9 cellular contexts compared by ENCODE assay signal in the genomic region with DNA sequence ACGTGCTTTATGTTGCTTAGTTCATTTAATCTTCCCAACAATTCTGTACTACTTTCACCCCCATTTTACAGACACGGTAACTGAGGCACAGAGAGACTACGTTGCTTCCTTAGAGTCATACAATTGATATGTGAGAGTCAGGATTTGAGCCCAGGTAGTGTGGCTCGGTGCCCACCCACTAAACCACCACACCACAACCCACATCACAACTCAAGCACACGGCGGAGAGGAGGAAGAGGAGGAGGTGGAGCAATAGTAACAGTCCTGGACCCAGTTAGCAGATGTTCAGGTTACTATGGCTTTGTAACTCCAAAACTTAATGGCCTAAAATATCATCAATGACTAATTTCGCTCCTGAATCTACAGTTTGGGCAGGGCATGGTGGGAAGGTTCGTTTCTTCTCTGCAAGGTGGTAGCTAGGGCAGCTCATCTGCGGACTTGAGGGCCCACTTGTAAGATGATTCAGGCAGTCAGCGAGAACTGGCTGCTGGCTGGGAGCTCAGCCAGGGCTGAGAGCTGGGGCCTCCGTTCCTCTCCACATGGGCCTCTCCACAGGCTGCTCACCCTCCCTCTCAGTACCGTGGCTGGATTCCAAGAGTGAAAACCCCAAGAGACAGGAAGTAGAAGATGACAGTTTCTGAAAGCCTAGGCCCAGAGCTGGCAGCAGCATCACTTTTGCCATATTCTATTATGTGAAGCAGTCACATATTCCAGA.
DNase-seq lines count a peak whose midpoint lies in the region; ATAC-seq and TF ChIP-seq lines count a peak whose summit lies in the region.
"Had no signal": no experiment of that assay in that cellular context is flagged by ENCODE, and none has a peak within 500 bp of the region (broad histone marks: within the 10 kb centered on the region; RNA-seq: fewer than 3 reads in every experiment).

No MANE protein-coding gene starts in this region.

- peaks cover 7% of the 10 kb centered on the region for H3K36me3 Mint-ChIP-seq in activated naive CD8-positive, alpha-beta T cell treated with anti-CD3 and anti-CD28 coated beads, Interleukin-2, amount 10 ng/mL, durations not matched to agents 7 days and 5 days

- H3K9me3 ChIP-seq in SK-N-MC (ENCODE audit: low read depth, low read length) (peaks cover 5% of the 10 kb centered on the region; the same call in 1 of the 2 replicates), spleen (peaks cover 0 to 10% (median 6%) of the 10 kb centered on the region in 8 donors), HAP-1 (peaks cover 3% of the 10 kb centered on the region; the same call in 1 of the 2 replicates)

- H3K27me3 Mint-ChIP-seq in activated naive CD8-positive, alpha-beta T cell treated with anti-CD3 and anti-CD28 coated beads, Interleukin-2, amount 10 ng/mL, durations not matched to agents 7 days and 5 days: peaks cover 13% of the 10 kb centered on the region

- H3K9me3 Mint-ChIP-seq in activated naive CD8-positive, alpha-beta T cell treated with anti-CD3 and anti-CD28 coated beads, Interleukin-2, amount 10 ng/mL, durations not matched to agents 7 days and 5 days: peaks cover 3% of the 10 kb centered on the region

- peak overlapping the region; percentile 71 for H3K4me3 Mint-ChIP-seq in activated naive CD8-positive, alpha-beta T cell treated with anti-CD3 and anti-CD28 coated beads, Interleukin-2, amount 10 ng/mL, durations not matched to agents 7 days and 5 days

- TF ChIP-seq POLR2A in spleen (IDR thresholded peaks at IDR 0.05): no peak

- peak; percentile 77 for DNase-seq in SK-N-MC (ENCODE audit: low read depth, low spot score)
- DNase-seq in activated naive CD8-positive, alpha-beta T cell treated with anti-CD3 and anti-CD28 coated beads, Interleukin-2, amount 10 ng/mL, durations not matched to agents 7 days and 5 days: peak; percentile 65
- peak; percentile 82 for DNase-seq in left cardiac atrium
- peak; percentile 75 for DNase-seq in spleen
- no peak for DNase-seq in HAP-1 (ENCODE audit: low spot score in 2 of 2)

- H3K9ac ChIP-seq in SK-N-MC (ENCODE audit: insufficient read length): no peak overlapping the region

- no peak for TF ChIP-seq CTCF in spleen (IDR thresholded peaks at IDR 0.05 in 8 of 11, conservative IDR thresholded peaks at IDR 0.05 in 3 of 11)

- H3K4me1 ChIP-seq in spleen (peaks cover 5 to 29% (median 19%) of the 10 kb centered on the region in 6 donors), HAP-1 (no peaks in the 10 kb centered on the region)

- 23 to 31% (median 24%) methylated on average over 10 to 12 of the region's 12 CpGs for WGBS in spleen, 5 donors

- POLR2A ChIA-PET in activated naive CD8-positive, alpha-beta T cell treated with anti-CD3 and anti-CD28 coated beads, Interleukin-2, amount 10 ng/mL, durations not matched to agents 7 days and 5 days (lab: Charles Lee): interaction anchor here (0.7 to 1.2 kb wide), 2 partner anchors 14 to 167 kb away, joined by 3 to 5 read pairs; partner anchors contain the start of gene ZFP36L2

- ATAC-seq in GM18868 (IDR thresholded peaks at IDR 0.05; ENCODE audit: unreplicated experiment) (peak; percentile 82), HG03469 (IDR thresholded peaks at IDR 0.05; ENCODE audit: unreplicated experiment) (peak; percentile 57), left cardiac atrium (peak; percentile 93), GM18517 (IDR thresholded peaks at IDR 0.05; ENCODE audit: unreplicated experiment) (no peak)
- ATAC-seq in activated naive CD8-positive, alpha-beta T cell treated with anti-CD3 and anti-CD28 coated beads, Interleukin-2, amount 10 ng/mL, durations not matched to agents 7 days and 5 days (ENCODE audit: low read depth): peak; percentile 87

- peaks cover 26% of the 10 kb centered on the region for H3K4me1 Mint-ChIP-seq in activated naive CD8-positive, alpha-beta T cell treated with anti-CD3 and anti-CD28 coated beads, Interleukin-2, amount 10 ng/mL, durations not matched to agents 7 days and 5 days

- 0 out of 2 replicates have a peak overlapping the region, but pooled peaks have one; percentile 38 for H3K4me3 ChIP-seq in SK-N-MC
- no peak overlapping the region for H3K4me3 ChIP-seq in spleen
- no peak overlapping the region for H3K4me3 ChIP-seq in HAP-1

- H3K27ac ChIP-seq in SK-N-MC: no peak overlapping the region; the same call in 1 of the 2 replicates
- peak overlapping the region in 6 of 8 donors; percentile 28 to 68 (median 51) for H3K27ac ChIP-seq in spleen
- H3K27ac ChIP-seq: VCaP had no signal

- in situ Hi-C loops in HAP-1 (cut with MboI; ENCODE audit: low sequenced_read_pairs): no loop called here

- H3K27ac Mint-ChIP-seq in activated naive CD8-positive, alpha-beta T cell treated with anti-CD3 and anti-CD28 coated beads, Interleukin-2, amount 10 ng/mL, durations not matched to agents 7 days and 5 days: peak overlapping the region; percentile 81

- intact Hi-C loops in left cardiac atrium (cut with DNase I) (no loop called here), spleen (cut with DNase I; ENCODE audit: low total_unique reads) (no loop called here)

- H3K36me3 ChIP-seq in SK-N-MC (ENCODE audit: insufficient read depth, low read length) (no peaks in the 10 kb centered on the region), spleen (no peaks in the 10 kb centered on the region), HAP-1 (replicated peaks) (no peaks in the 10 kb centered on the region)

- H3K27me3 ChIP-seq in spleen (replicated peaks in 1 of 7) (no peaks in the 10 kb centered on the region), HAP-1 (ENCODE audit: low read depth) (no peaks in the 10 kb centered on the region)

Comparison
In these comparisons a context has a peak if more than half of its experiments do, and no peak if none do; other contexts are left out.
1. DNase-seq: peak in SK-N-MC (single experiment), activated naive CD8-positive, alpha-beta T cell treated with anti-CD3 and anti-CD28 coated beads, Interleukin-2, amount 10 ng/mL, durations not matched to agents 7 days and 5 days (single experiment), left cardiac atrium (single experiment) and spleen (single experiment); none in HAP-1 (0 of 2).